Comparison of ENCODE assay signal across 21 cellular contexts in genomic region chr3:16633948-16634347, GRCh38.
DNase-seq lines count a peak whose midpoint lies in the region; ATAC-seq and TF ChIP-seq lines count a peak whose summit lies in the region.
"Had no signal": no experiment of that assay in that cellular context is flagged by ENCODE, and none has a peak within 500 bp of the region (broad histone marks: within the 10 kb centered on the region; RNA-seq: fewer than 3 reads in every experiment).

No MANE protein-coding gene starts in this region.

- ATAC-seq in GM21576 (IDR thresholded peaks at IDR 0.05; ENCODE audit: unreplicated experiment), result peak; percentile 63
- ATAC-seq in GM18511 (IDR thresholded peaks at IDR 0.05; ENCODE audit: unreplicated experiment), result no peak
- ATAC-seq: left lung, SK-N-SH treated with all-trans-retinoic acid at 6 μM for 48 hours had no signal

- TF ChIP-seq CTCF in GM13976 (IDR thresholded peaks at IDR 0.05; ENCODE audit: borderline replicate concordance, control extremely low read depth, extremely low read depth, insufficient read depth, missing control alignments) (no peak), nephron progenitor cell (IDR thresholded peaks at IDR 0.05) (no peak)

- no peaks in the 10 kb centered on the region for H3K4me1 Mint-ChIP-seq in nephron progenitor cell
- H3K4me1 Mint-ChIP-seq: activated naive CD8-positive, alpha-beta T cell treated with anti-CD3 and anti-CD28 coated beads, Interleukin-2, amount 10 ng/mL, durations not matched to agents 7 days and 5 days had no signal

- peaks cover 7% of the 10 kb centered on the region for H3K27me3 Mint-ChIP-seq in nephron progenitor cell (ENCODE audit: low read depth, poor library complexity)
- H3K27me3 Mint-ChIP-seq: naive B cell had no signal

- no peak overlapping the region for H3K4me3 Mint-ChIP-seq in nephron progenitor cell
- H3K4me3 Mint-ChIP-seq: activated naive CD8-positive, alpha-beta T cell treated with anti-CD3 and anti-CD28 coated beads, Interleukin-2, amount 10 ng/mL, durations not matched to agents 7 days and 5 days; naive B cell; T-helper 2 cell treated with Interferon-gamma antibody and Interleukin-4, amounts not matched to agents 5 μg/mL and 100 μg/mL, for 36 hours had no signal

- no peaks in the 10 kb centered on the region for H3K36me3 Mint-ChIP-seq in nephron progenitor cell (ENCODE audit: low read depth)
- H3K36me3 Mint-ChIP-seq: activated naive CD8-positive, alpha-beta T cell treated with anti-CD3 and anti-CD28 coated beads, Interleukin-2, amount 10 ng/mL, durations not matched to agents 7 days and 5 days had no signal

- in situ Hi-C loops in GM13976 (cut with MboI; ENCODE audit: low sequenced_read_pairs, unreplicated experiment), result no loop called here

- peak overlapping the region; percentile 3 for H3K27ac Mint-ChIP-seq in nephron progenitor cell
- H3K27ac Mint-ChIP-seq: activated naive CD8-positive, alpha-beta T cell treated with anti-CD3 and anti-CD28 coated beads, Interleukin-2, amount 10 ng/mL, durations not matched to agents 7 days and 5 days; activated T-helper 2 cell treated with anti-CD3 and anti-CD28 coated beads, Interferon-gamma antibody, Interleukin-2, Interleukin-4, amounts not matched to agents 10 μg/mL and 5 μg/mL and 100 μg/mL, durations not matched to agents 14 hours and 24 hours and 36 hours; T-helper 2 cell treated with Interferon-gamma antibody and Interleukin-4, amounts not matched to agents 5 μg/mL and 100 μg/mL, for 36 hours had no signal

- no peaks in the 10 kb centered on the region for H3K9me3 Mint-ChIP-seq in nephron progenitor cell
- H3K9me3 Mint-ChIP-seq: activated T-helper 2 cell treated with anti-CD3 and anti-CD28 coated beads, Interferon-gamma antibody, Interleukin-2, Interleukin-4, amounts not matched to agents 10 μg/mL and 5 μg/mL and 100 μg/mL, durations not matched to agents 14 hours and 24 hours and 36 hours; T-helper 2 cell treated with Interferon-gamma antibody and Interleukin-4, amounts not matched to agents 5 μg/mL and 100 μg/mL, for 36 hours had no signal

- peak; percentile 28 for DNase-seq in GM13976 (ENCODE audit: low spot score)
- DNase-seq in MV-4-11 (lab: John Stamatoyannopoulos, UW), result peak; percentile 75
- no peak for DNase-seq in nephron progenitor cell
- no peak for DNase-seq in activated CD4-positive, alpha-beta T cell treated with anti-CD3 and anti-CD28 coated beads for 4 hours
- DNase-seq in activated CD4-positive, CD25-positive, alpha-beta regulatory T cell (lab: John Stamatoyannopoulos, UW), result no peak
- DNase-seq: activated CD4-positive, alpha-beta T cell treated with anti-CD3 and anti-CD28 coated beads, Interleukin-2, amount 50 U/mL, for 4 hours; activated naive CD8-positive, alpha-beta T cell treated with anti-CD3 and anti-CD28 coated beads, Interleukin-2, amount 10 ng/mL, durations not matched to agents 7 days and 5 days; dorsolateral prefrontal cortex; EL; left lung; naive B cell; NCI-H1694 treated with DMSO at 0.1 percent for 48 hours; NCI-H2171 treated with DMSO at 0.1 percent for 48 hours; NCI-H524 treated with DMSO at 0.1 percent for 48 hours; retina; stimulated activated CD4-positive, alpha-beta T cell treated with anti-CD3 and anti-CD28 coated beads, Interleukin-2, amount 100 ng/mL, for 24 hours had no signal

Comparison
In these comparisons a context has a peak if more than half of its experiments do, and no peak if none do; other contexts are left out.
1. DNase-seq: peak in GM13976 (single experiment) and MV-4-11 (single experiment); none in nephron progenitor cell (single experiment), activated CD4-positive, alpha-beta T cell treated with anti-CD3 and anti-CD28 coated beads for 4 hours (0 of 2) and activated CD4-positive, CD25-positive, alpha-beta regulatory T cell (0 of 4).